ENCODE assay signal across 1 cellular context in the genomic region with DNA sequence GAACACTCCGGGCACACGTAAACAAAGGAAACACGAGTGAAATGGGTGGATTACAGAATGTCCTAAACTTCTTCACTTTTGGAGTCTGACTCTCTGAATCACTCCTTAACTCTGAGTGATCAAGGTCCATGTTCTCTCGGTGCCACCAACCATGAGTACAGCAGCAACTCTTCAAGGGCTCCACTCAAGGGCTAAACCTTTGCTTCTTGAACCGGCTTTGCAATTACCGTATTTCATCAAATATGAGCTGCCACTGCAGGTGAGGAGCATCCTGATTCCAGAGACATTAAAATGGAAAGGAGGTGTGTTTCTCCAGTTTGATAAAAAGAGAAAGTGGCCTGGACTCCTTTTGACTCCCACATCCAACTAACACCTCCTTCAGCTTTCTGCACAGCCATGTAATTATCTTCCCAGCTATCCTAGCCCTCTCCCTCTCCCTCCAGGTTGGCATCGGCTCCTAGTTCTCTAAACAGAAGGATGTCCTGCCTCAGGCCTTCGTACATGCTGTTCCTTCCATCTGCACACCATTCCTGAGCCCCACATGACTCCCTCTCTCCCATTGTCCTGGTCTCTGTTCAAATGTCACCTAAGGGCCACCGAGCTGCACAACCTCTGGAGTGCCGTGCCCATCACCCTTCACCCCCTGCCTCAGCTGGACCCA.
TF ChIP-seq lines count a peak whose summit lies in the region.

No MANE protein-coding gene starts in this region.

TF ChIP-seq in HepG2, 621 proteins besides CTCF, POLR2A, EP300 and RAD21 (continued from another document):
- TF ChIP-seq, protein P1, sequence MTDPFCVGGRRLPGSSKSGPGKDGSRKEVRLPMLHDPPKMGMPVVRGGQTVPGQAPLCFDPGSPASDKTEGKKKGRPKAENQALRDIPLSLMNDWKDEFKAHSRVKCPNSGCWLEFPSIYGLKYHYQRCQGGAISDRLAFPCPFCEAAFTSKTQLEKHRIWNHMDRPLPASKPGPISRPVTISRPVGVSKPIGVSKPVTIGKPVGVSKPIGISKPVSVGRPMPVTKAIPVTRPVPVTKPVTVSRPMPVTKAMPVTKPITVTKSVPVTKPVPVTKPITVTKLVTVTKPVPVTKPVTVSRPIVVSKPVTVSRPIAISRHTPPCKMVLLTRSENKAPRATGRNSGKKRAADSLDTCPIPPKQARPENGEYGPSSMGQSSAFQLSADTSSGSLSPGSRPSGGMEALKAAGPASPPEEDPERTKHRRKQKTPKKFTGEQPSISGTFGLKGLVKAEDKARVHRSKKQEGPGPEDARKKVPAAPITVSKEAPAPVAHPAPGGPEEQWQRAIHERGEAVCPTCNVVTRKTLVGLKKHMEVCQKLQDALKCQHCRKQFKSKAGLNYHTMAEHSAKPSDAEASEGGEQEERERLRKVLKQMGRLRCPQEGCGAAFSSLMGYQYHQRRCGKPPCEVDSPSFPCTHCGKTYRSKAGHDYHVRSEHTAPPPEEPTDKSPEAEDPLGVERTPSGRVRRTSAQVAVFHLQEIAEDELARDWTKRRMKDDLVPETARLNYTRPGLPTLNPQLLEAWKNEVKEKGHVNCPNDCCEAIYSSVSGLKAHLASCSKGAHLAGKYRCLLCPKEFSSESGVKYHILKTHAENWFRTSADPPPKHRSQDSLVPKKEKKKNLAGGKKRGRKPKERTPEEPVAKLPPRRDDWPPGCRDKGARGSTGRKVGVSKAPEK (CRISPR knock-in tag; IDR thresholded peaks at IDR 0.05; ENCODE audit: borderline replicate concordance), result no peak
- TF ChIP-seq GZF1 (CRISPR knock-in tag; IDR thresholded peaks at IDR 0.05) (peak; percentile 100), SRF (IDR thresholded peaks at IDR 0.05; ENCODE audit: low read depth, low read length) (peak; percentile 28; the same call in 1 of the 2 replicates), MAF1 (CRISPR knock-in tag; IDR thresholded peaks at IDR 0.05; ENCODE audit: borderline replicate concordance) (no peak), GATAD2A (CRISPR knock-in tag; IDR thresholded peaks at IDR 0.05) (0 out of 2 replicates have a peak, but pooled peaks have one; percentile 19), RORA (CRISPR knock-in tag; IDR thresholded peaks at IDR 0.05) (no peak), ZNF746 (CRISPR knock-in tag; IDR thresholded peaks at IDR 0.05) (no peak)
- TF ChIP-seq, protein P2, sequence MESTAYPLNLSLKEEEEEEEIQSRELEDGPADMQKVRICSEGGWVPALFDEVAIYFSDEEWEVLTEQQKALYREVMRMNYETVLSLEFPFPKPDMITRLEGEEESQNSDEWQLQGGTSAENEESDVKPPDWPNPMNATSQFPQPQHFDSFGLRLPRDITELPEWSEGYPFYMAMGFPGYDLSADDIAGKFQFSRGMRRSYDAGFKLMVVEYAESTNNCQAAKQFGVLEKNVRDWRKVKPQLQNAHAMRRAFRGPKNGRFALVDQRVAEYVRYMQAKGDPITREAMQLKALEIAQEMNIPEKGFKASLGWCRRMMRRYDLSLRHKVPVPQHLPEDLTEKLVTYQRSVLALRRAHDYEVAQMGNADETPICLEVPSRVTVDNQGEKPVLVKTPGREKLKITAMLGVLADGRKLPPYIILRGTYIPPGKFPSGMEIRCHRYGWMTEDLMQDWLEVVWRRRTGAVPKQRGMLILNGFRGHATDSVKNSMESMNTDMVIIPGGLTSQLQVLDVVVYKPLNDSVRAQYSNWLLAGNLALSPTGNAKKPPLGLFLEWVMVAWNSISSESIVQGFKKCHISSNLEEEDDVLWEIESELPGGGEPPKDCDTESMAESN (CRISPR knock-in tag; conservative IDR thresholded peaks at IDR 0.05), result peak; percentile 50; the same call in 1 of the 2 replicates
